36 cellular contexts compared by ENCODE assay signal in the genomic region with DNA sequence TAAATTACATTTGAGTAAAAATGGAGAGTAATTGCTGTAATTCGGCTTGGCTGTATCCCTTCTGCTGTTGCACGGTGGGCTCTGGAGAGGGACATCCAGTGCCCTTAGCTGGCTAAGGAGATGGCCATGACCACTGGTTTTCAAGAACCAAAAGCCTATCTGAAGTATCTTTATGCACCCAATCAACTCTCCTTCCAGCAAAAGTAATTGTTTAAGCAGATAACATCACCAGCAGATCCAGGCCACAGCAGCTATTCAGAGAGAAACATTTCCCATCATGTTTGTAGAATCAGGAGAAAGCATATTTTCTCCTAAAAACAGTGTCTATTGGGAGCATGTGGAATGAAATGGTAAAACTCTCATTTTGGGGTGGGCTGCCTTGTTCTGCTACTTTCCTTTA.
"Had no signal": no experiment of that assay in that cellular context is flagged by ENCODE, and none has a peak within 500 bp of the region (broad histone marks: within the 10 kb centered on the region; RNA-seq: fewer than 3 reads in every experiment).

No MANE protein-coding gene starts in this region.

- H3K27me3 Mint-ChIP-seq: activated naive CD4-positive, alpha-beta T cell treated with anti-CD3 and anti-CD28 coated beads, Interleukin-2, amount 10 ng/mL, durations not matched to agents 7 days and 5 days; activated naive CD8-positive, alpha-beta T cell treated with anti-CD3 and anti-CD28 coated beads, Interleukin-2, amount 10 ng/mL, durations not matched to agents 7 days and 5 days had no signal

- H3K27ac ChIP-seq: adrenal gland, ascending aorta, body of pancreas, brain microvascular endothelial cell, breast epithelium, cardiac muscle cell had no signal

- H3K4me1 ChIP-seq: adrenal gland, ascending aorta, breast epithelium had no signal

- ATAC-seq: activated naive CD4-positive, alpha-beta T cell treated with anti-CD3 and anti-CD28 coated beads, Interleukin-2, amount 50 U/mL, for 72 hours; activated naive CD8-positive, alpha-beta T cell treated with anti-CD3 and anti-CD28 coated beads, Interleukin-2, amount 50 U/mL, for 24 hours; activated T-cell treated with anti-CD3 and anti-CD28 coated beads, Interleukin-2, amount 50 U/mL, for 4 hours; activated T-cell treated with anti-CD3 and anti-CD28 coated beads, Interleukin-2, amount 50 U/mL, for 72 hours; activated T-helper 17 cell treated with anti-CD3 and anti-CD28 coated beads, Interleukin-2, amount 50 U/mL, for 72 hours; body of pancreas had no signal

- H3K4me3 Mint-ChIP-seq: activated naive CD4-positive, alpha-beta T cell treated with anti-CD3 and anti-CD28 coated beads for 36 hours; activated naive CD4-positive, alpha-beta T cell treated with anti-CD3 and anti-CD28 coated beads, Interleukin-2, amount 10 ng/mL, durations not matched to agents 7 days and 5 days; activated naive CD4-positive, alpha-beta T cell treated with anti-CD3 and anti-CD28 coated beads, Interleukin-2, amount 50 U/mL, for 24 hours; activated naive CD8-positive, alpha-beta T cell; activated naive CD8-positive, alpha-beta T cell treated with anti-CD3 and anti-CD28 coated beads for 36 hours; activated naive CD8-positive, alpha-beta T cell treated with anti-CD3 and anti-CD28 coated beads, Interleukin-2, amount 10 ng/mL, durations not matched to agents 7 days and 5 days; activated naive CD8-positive, alpha-beta T cell treated with anti-CD3 and anti-CD28 coated beads, Interleukin-2, amount 50 U/mL, for 24 hours; activated T-cell treated with anti-CD3 and anti-CD28 coated beads, Interleukin-2, amount 50 U/mL, for 4 hours; activated T-cell treated with anti-CD3 and anti-CD28 coated beads, Interleukin-2, amount 50 U/mL, for 72 hours; activated T-helper 1 cell treated with anti-CD3 and anti-CD28 coated beads, Interleukin-12 subunit alpha, Interleukin-12 subunit beta, Interleukin-2, Interleukin-4 antibody, amounts not matched to agents 30 ng/mL and 10 ng/mL and 1 ng/mL, durations not matched to agents 14 hours and 24 hours and 36 hours; activated T-helper 17 cell treated with anti-CD3 and anti-CD28 coated beads, Interleukin-2, amount 50 U/mL, for 72 hours; brain; central memory CD8-positive, alpha-beta T cell had no signal

- H3K4me3 ChIP-seq: adrenal gland, ascending aorta, body of pancreas, breast epithelium, cardiac muscle cell had no signal

- DNase-seq: activated effector memory CD4-positive, alpha-beta T cell treated with anti-CD3 and anti-CD28 coated beads, Interleukin-2, amount 50 U/mL, for 16 hours; activated effector memory CD4-positive, alpha-beta T cell treated with Interleukin-2 at 50 U/mL for 16 hours; activated gamma-delta T cell; activated gamma-delta T cell treated with Interleukin-2 at 50 U/mL for 16 hours; activated naive CD4-positive, alpha-beta T cell; activated naive CD4-positive, alpha-beta T cell treated with anti-CD3 and anti-CD28 coated beads for 36 hours; activated naive CD4-positive, alpha-beta T cell treated with anti-CD3 and anti-CD28 coated beads, Interleukin-2, amount 10 ng/mL, durations not matched to agents 7 days and 5 days; activated naive CD4-positive, alpha-beta T cell treated with anti-CD3 and anti-CD28 coated beads, Interleukin-2, amount 50 U/mL, for 16 hours; activated naive CD4-positive, alpha-beta T cell treated with Interleukin-2 at 50 U/mL for 16 hours; activated naive CD8-positive, alpha-beta T cell treated with anti-CD3 and anti-CD28 coated beads for 36 hours; activated naive CD8-positive, alpha-beta T cell treated with anti-CD3 and anti-CD28 coated beads, Interleukin-2, amount 10 ng/mL, durations not matched to agents 7 days and 5 days; activated naive CD8-positive, alpha-beta T cell treated with anti-CD3 and anti-CD28 coated beads, Interleukin-2, amount 50 U/mL, for 24 hours; activated T-cell treated with anti-CD3 and anti-CD28 coated beads, Interleukin-2, amount 50 U/mL, for 4 hours; activated T-cell treated with anti-CD3 and anti-CD28 coated beads, Interleukin-2, amount 50 U/mL, for 48 hours; activated T-cell treated with anti-CD3 and anti-CD28 coated beads, Interleukin-2, amount 50 U/mL, for 72 hours; adrenal gland; amniotic stem cell; amygdala; anterior cingulate cortex; aorta; body of pancreas; brain microvascular endothelial cell; caudate nucleus; central memory CD4-positive, alpha-beta T cell; cerebellar nuclear complex had no signal

- H3K27me3 ChIP-seq: adrenal gland, ascending aorta, body of pancreas, brain microvascular endothelial cell, breast epithelium had no signal

- H3K9me3 Mint-ChIP-seq: activated naive CD4-positive, alpha-beta T cell treated with anti-CD3 and anti-CD28 coated beads for 36 hours; activated naive CD4-positive, alpha-beta T cell treated with anti-CD3 and anti-CD28 coated beads, Interleukin-2, amount 10 ng/mL, durations not matched to agents 7 days and 5 days; activated naive CD8-positive, alpha-beta T cell treated with anti-CD3 and anti-CD28 coated beads for 36 hours; activated naive CD8-positive, alpha-beta T cell treated with anti-CD3 and anti-CD28 coated beads, Interleukin-2, amount 10 ng/mL, durations not matched to agents 7 days and 5 days; activated naive CD8-positive, alpha-beta T cell treated with anti-CD3 and anti-CD28 coated beads, Interleukin-2, amount 50 U/mL, for 24 hours; activated T-helper 1 cell treated with anti-CD3 and anti-CD28 coated beads, Interleukin-12 subunit alpha, Interleukin-12 subunit beta, Interleukin-2, Interleukin-4 antibody, amounts not matched to agents 30 ng/mL and 10 ng/mL and 1 ng/mL, durations not matched to agents 14 hours and 24 hours and 36 hours; activated T-helper 17 cell treated with anti-CD3 and anti-CD28 coated beads, Interleukin-2, amount 50 U/mL, for 72 hours; activated T-helper 2 cell treated with anti-CD3 and anti-CD28 coated beads, Interferon-gamma antibody, Interleukin-2, Interleukin-4, amounts not matched to agents 10 μg/mL and 5 μg/mL and 100 μg/mL, durations not matched to agents 14 hours and 24 hours and 36 hours; brain; central memory CD8-positive, alpha-beta T cell had no signal

- H3K36me3 ChIP-seq: adrenal gland, ascending aorta, brain microvascular endothelial cell, breast epithelium, cardiac muscle cell had no signal

- H3K36me3 Mint-ChIP-seq: activated naive CD4-positive, alpha-beta T cell treated with anti-CD3 and anti-CD28 coated beads, Interleukin-2, amount 10 ng/mL, durations not matched to agents 7 days and 5 days; activated naive CD4-positive, alpha-beta T cell treated with anti-CD3 and anti-CD28 coated beads, Interleukin-2, amount 50 U/mL, for 24 hours; activated naive CD4-positive, alpha-beta T cell treated with anti-CD3 and anti-CD28 coated beads, Interleukin-2, amount 50 U/mL, for 72 hours; activated naive CD8-positive, alpha-beta T cell; activated naive CD8-positive, alpha-beta T cell treated with anti-CD3 and anti-CD28 coated beads for 36 hours; activated naive CD8-positive, alpha-beta T cell treated with anti-CD3 and anti-CD28 coated beads, Interleukin-2, amount 10 ng/mL, durations not matched to agents 7 days and 5 days; brain had no signal

- H3K27ac Mint-ChIP-seq: activated naive CD4-positive, alpha-beta T cell treated with anti-CD3 and anti-CD28 coated beads for 36 hours; activated naive CD4-positive, alpha-beta T cell treated with anti-CD3 and anti-CD28 coated beads, Interleukin-2, amount 10 ng/mL, durations not matched to agents 7 days and 5 days; activated naive CD4-positive, alpha-beta T cell treated with anti-CD3 and anti-CD28 coated beads, Interleukin-2, amount 50 U/mL, for 24 hours; activated naive CD4-positive, alpha-beta T cell treated with anti-CD3 and anti-CD28 coated beads, Interleukin-2, amount 50 U/mL, for 72 hours; activated naive CD8-positive, alpha-beta T cell; activated naive CD8-positive, alpha-beta T cell treated with anti-CD3 and anti-CD28 coated beads for 36 hours; activated naive CD8-positive, alpha-beta T cell treated with anti-CD3 and anti-CD28 coated beads, Interleukin-2, amount 10 ng/mL, durations not matched to agents 7 days and 5 days; activated naive CD8-positive, alpha-beta T cell treated with anti-CD3 and anti-CD28 coated beads, Interleukin-2, amount 50 U/mL, for 24 hours; activated T-cell treated with anti-CD3 and anti-CD28 coated beads, Interleukin-2, amount 50 U/mL, for 72 hours; activated T-helper 1 cell treated with anti-CD3 and anti-CD28 coated beads, Interleukin-12 subunit alpha, Interleukin-12 subunit beta, Interleukin-2, Interleukin-4 antibody, amounts not matched to agents 30 ng/mL and 10 ng/mL and 1 ng/mL, durations not matched to agents 14 hours and 24 hours and 36 hours; activated T-helper 17 cell treated with anti-CD3 and anti-CD28 coated beads, Interleukin-2, amount 50 U/mL, for 72 hours; activated T-helper 2 cell treated with anti-CD3 and anti-CD28 coated beads, Interferon-gamma antibody, Interleukin-2, Interleukin-4, amounts not matched to agents 10 μg/mL and 5 μg/mL and 100 μg/mL, durations not matched to agents 14 hours and 24 hours and 36 hours; brain had no signal

- H3K9me3 ChIP-seq: adrenal gland, ascending aorta, body of pancreas, breast epithelium had no signal

- H3K4me1 Mint-ChIP-seq: activated naive CD4-positive, alpha-beta T cell treated with anti-CD3 and anti-CD28 coated beads, Interleukin-2, amount 10 ng/mL, durations not matched to agents 7 days and 5 days; activated naive CD4-positive, alpha-beta T cell treated with anti-CD3 and anti-CD28 coated beads, Interleukin-2, amount 50 U/mL, for 24 hours; activated naive CD8-positive, alpha-beta T cell treated with anti-CD3 and anti-CD28 coated beads for 36 hours; activated naive CD8-positive, alpha-beta T cell treated with anti-CD3 and anti-CD28 coated beads, Interleukin-2, amount 10 ng/mL, durations not matched to agents 7 days and 5 days; activated naive CD8-positive, alpha-beta T cell treated with anti-CD3 and anti-CD28 coated beads, Interleukin-2, amount 50 U/mL, for 24 hours; activated T-helper 17 cell treated with anti-CD3 and anti-CD28 coated beads, Interleukin-2, amount 50 U/mL, for 72 hours; central memory CD8-positive, alpha-beta T cell had no signal
